ENCODE assay signal across 19 cellular contexts in the genomic region with DNA sequence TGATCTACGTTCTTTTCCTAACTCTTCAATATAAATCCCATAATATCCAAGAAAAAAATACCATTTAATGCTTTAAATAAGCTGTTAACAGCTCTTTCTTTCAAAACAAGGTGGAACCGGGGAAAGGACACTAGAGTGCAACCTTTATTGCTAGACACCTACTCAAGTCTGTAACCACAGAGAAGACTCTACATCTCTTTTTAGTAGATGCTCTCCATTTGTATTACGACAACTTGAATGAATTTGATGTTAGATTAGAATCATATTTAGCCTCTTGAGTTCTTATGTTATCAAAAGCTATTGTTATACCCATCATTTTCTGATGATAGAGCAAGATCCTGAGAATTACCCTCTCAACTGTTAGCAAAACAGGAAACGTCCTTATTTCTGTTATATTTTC.
"Had no signal": no experiment of that assay in that cellular context is flagged by ENCODE, and none has a peak within 500 bp of the region (broad histone marks: within the 10 kb centered on the region; RNA-seq: fewer than 3 reads in every experiment).

No MANE protein-coding gene starts in this region.

- H3K27ac Mint-ChIP-seq: activated CD4-positive, alpha-beta memory T cell treated with anti-CD3 and anti-CD28 coated beads, Interleukin-2, amount 10 ng/mL, durations not matched to agents 7 days and 5 days; progenitor cell of endocrine pancreas had no signal

- H3K4me3 Mint-ChIP-seq: activated CD4-positive, alpha-beta memory T cell treated with anti-CD3 and anti-CD28 coated beads, Interleukin-2, amount 10 ng/mL, durations not matched to agents 7 days and 5 days; activated CD4-positive, alpha-beta T cell treated with anti-CD3 and anti-CD28 coated beads, Interleukin-2, amount 10 ng/mL, durations not matched to agents 7 days and 5 days had no signal

- ATAC-seq: lower lobe of right lung; stimulated activated naive CD8-positive, alpha-beta T cell treated with anti-CD3 and anti-CD28 coated beads, Interleukin-15, Interleukin-2, amounts not matched to agents 100 U/mL and 50 U/mL, for 24 hours had no signal

- H3K27me3 Mint-ChIP-seq: activated CD4-positive, alpha-beta memory T cell treated with anti-CD3 and anti-CD28 coated beads, Interleukin-2, amount 10 ng/mL, durations not matched to agents 7 days and 5 days; activated CD4-positive, alpha-beta T cell treated with anti-CD3 and anti-CD28 coated beads, Interleukin-2, amount 10 ng/mL, durations not matched to agents 7 days and 5 days; progenitor cell of endocrine pancreas had no signal

- H3K36me3 ChIP-seq: brain microvascular endothelial cell, left lung, lower lobe of right lung, ovary, right lobe of liver, transverse colon had no signal

- H3K9me3 ChIP-seq: left lung, lower lobe of right lung, ovary, right lobe of liver, testis, transverse colon had no signal

- H3K4me1 ChIP-seq: left lung, lower lobe of right lung, testis had no signal

- H3K27ac ChIP-seq: brain microvascular endothelial cell, coronary artery, dorsolateral prefrontal cortex, left lung, lower lobe of right lung, ovary, right lobe of liver, testis, transverse colon had no signal

- DNase-seq: activated CD4-positive, alpha-beta memory T cell treated with anti-CD3 and anti-CD28 coated beads, Interleukin-2, amount 10 ng/mL, durations not matched to agents 7 days and 5 days; activated CD4-positive, alpha-beta T cell treated with anti-CD3 and anti-CD28 coated beads, Interleukin-2, amount 10 ng/mL, durations not matched to agents 7 days and 5 days; activated CD4-positive, CD25-positive, alpha-beta regulatory T cell; activated CD8-positive, alpha-beta memory T cell treated with anti-CD3 and anti-CD28 coated beads, Interleukin-2, amount 50 U/mL, for 48 hours; activated effector memory CD4-positive, alpha-beta T cell treated with Interleukin-2 at 50 U/mL for 16 hours; amniotic stem cell; brain microvascular endothelial cell; dorsolateral prefrontal cortex; effector memory CD4-positive, alpha-beta T cell; lower lobe of right lung; ovary; right lobe of liver; stimulated activated CD4-positive, alpha-beta T cell treated with anti-CD3 and anti-CD28 coated beads, Interleukin-4, amount 100 ng/mL, for 1 hour; stimulated activated naive CD8-positive, alpha-beta T cell treated with anti-CD3 and anti-CD28 coated beads, Interleukin-15, Interleukin-2, amounts not matched to agents 100 U/mL and 50 U/mL, for 24 hours; testis; transverse colon had no signal

- H3K9me3 Mint-ChIP-seq: activated CD4-positive, alpha-beta memory T cell treated with anti-CD3 and anti-CD28 coated beads, Interleukin-2, amount 10 ng/mL, durations not matched to agents 7 days and 5 days; activated CD4-positive, alpha-beta T cell treated with anti-CD3 and anti-CD28 coated beads, Interleukin-2, amount 10 ng/mL, durations not matched to agents 7 days and 5 days had no signal

- H3K27me3 ChIP-seq: brain microvascular endothelial cell, dorsolateral prefrontal cortex, left lung, ovary, right lobe of liver, testis, transverse colon had no signal

- H3K4me3 ChIP-seq: coronary artery, dorsolateral prefrontal cortex, left lung, lower lobe of right lung, ovary, right lobe of liver, testis, transverse colon had no signal
